ENCODE assay signal across 1 cellular context in genomic region chr20:59596690-59597089, GRCh38.
TF ChIP-seq lines count a peak whose summit lies in the region.

No MANE protein-coding gene starts in this region.

TF ChIP-seq in WTC11, 78 proteins besides CTCF, POLR2A, EP300 and RAD21 (continued from another document):
- no peak for TF ChIP-seq AFF4 (CRISPR knock-in tag; IDR thresholded peaks at IDR 0.05; ENCODE audit: borderline replicate concordance)
